Comparison of ENCODE assay signal across 12 cellular contexts in the genomic region with DNA sequence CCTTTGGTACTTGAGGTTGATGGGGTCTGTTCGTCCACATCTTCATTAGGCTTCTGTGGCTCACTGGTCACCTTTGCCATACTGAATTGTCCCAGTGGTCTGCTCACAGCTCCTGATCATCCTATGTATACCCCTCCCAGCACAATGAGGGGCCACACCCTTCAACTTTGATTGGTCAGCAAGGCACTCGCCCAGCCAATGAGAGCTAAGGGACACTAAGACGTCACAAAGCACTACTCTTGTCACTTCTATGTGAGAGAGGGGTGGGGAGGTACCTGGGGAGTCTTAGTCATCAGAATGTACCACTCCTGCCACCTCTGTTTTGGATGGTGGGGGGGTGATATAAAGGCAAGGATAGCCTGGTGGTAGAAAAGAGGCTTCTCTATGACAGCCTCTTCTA. TPM values are rescaled to one million over a fixed set of nuclear protein-coding genes. Genes with fewer than 3 reads are reported as not detected.
"Had no signal": no experiment of that assay in that cellular context is flagged by ENCODE, and none has a peak within 500 bp of the region (broad histone marks: within the 10 kb centered on the region; RNA-seq: fewer than 3 reads in every experiment).

A gene (minus strand): TSS at position 101 of the 400 bp plus-strand sequence. CDS start 21 bp downstream, at position 80.

RNA-seq across cellular contexts. Expression of the gene that starts here (rescaled TPM):
- total RNA-seq: OCI-LY7, PC-3, PC-9, Peyer's patch, Right ventricle myocardium inferior, Right ventricle myocardium superior, RPMI7951, SJCRH30, SJSA1, SK-MEL-5, T-cell had no signal
- polyA plus RNA-seq: SK-N-SH had no signal
